ENCODE assay signal across 8 cellular contexts in genomic region chr12:53005986-53006809, GRCh38. TPM values are rescaled to one million over a fixed set of nuclear protein-coding genes. Genes with fewer than 3 reads are reported as not detected.
DNase-seq lines count a peak whose midpoint lies in the region; ATAC-seq and TF ChIP-seq lines count a peak whose summit lies in the region.

A gene with protein sequence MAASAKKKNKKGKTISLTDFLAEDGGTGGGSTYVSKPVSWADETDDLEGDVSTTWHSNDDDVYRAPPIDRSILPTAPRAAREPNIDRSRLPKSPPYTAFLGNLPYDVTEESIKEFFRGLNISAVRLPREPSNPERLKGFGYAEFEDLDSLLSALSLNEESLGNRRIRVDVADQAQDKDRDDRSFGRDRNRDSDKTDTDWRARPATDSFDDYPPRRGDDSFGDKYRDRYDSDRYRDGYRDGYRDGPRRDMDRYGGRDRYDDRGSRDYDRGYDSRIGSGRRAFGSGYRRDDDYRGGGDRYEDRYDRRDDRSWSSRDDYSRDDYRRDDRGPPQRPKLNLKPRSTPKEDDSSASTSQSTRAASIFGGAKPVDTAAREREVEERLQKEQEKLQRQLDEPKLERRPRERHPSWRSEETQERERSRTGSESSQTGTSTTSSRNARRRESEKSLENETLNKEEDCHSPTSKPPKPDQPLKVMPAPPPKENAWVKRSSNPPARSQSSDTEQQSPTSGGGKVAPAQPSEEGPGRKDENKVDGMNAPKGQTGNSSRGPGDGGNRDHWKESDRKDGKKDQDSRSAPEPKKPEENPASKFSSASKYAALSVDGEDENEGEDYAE (plus strand): TSS chr12:53006456. CDS start chr12:53006484, 28 bp downstream.

- intact Hi-C loops in left ventricle myocardium inferior (cut with micrococcal nuclease) (no loop called here), prostate gland (cut with DNase I) (no loop called here)

- ATAC-seq in GM18498 (IDR thresholded peaks at IDR 0.05; ENCODE audit: unreplicated experiment) (peak; percentile 91), HG02938 (IDR thresholded peaks at IDR 0.05; ENCODE audit: unreplicated experiment) (peak; percentile 90)

- no peak for TF ChIP-seq CTCF in left ventricle myocardium inferior (IDR thresholded peaks at IDR 0.05; ENCODE audit: borderline replicate concordance)
- peak in 1 of 4 experiments; percentile 5 for TF ChIP-seq CTCF in prostate gland (IDR thresholded peaks at IDR 0.05)

- peak; percentile 69 for TF ChIP-seq POLR2A in prostate gland (IDR thresholded peaks at IDR 0.05)

- H3K27me3 ChIP-seq in left ventricle myocardium inferior (ENCODE audit: low read depth) (no peaks in the 10 kb centered on the region), prostate gland (replicated peaks; ENCODE audit: insufficient read depth) (no peaks in the 10 kb centered on the region)

- peak; percentile 98 to 100 for DNase-seq in NCI-H187 (lab: John Stamatoyannopoulos, UW)
- DNase-seq in T-helper 2 cell: peak; percentile 99 to 100 (median 99)
- peak; percentile 100 for DNase-seq in left ventricle myocardium inferior
- peak; percentile 100 for DNase-seq in prostate gland (ENCODE audit: low spot score)

- H3K9me3 ChIP-seq in left ventricle myocardium inferior (replicated peaks) (no peaks in the 10 kb centered on the region), prostate gland (no peaks in the 10 kb centered on the region)

- peak within 1 kb of the TSS; percentile 97 for H3K4me3 ChIP-seq in left ventricle myocardium inferior
- H3K4me3 ChIP-seq in prostate gland: peak within 1 kb of the TSS; percentile 77 to 92
- H3K4me3 ChIP-seq in urinary bladder (ENCODE audit: low read depth, low read length): peak within 1 kb of the TSS; percentile 80

- H3K27ac ChIP-seq in angular gyrus (ENCODE audit: low read depth, low read length) (peak within 1 kb of the TSS; percentile 93), left ventricle myocardium inferior (replicated peaks) (peak within 1 kb of the TSS; percentile 90), prostate gland (peak within 1 kb of the TSS; percentile 95 to 97), urinary bladder (ENCODE audit: low read depth) (peak within 1 kb of the TSS; percentile 40)

- H3K36me3 ChIP-seq in left ventricle myocardium inferior (peaks cover 7% of the 10 kb centered on the region), prostate gland (no peaks in the 10 kb centered on the region), urinary bladder (ENCODE audit: insufficient read depth) (no peaks in the 10 kb centered on the region)

- H3K4me1 ChIP-seq in left ventricle myocardium inferior (peaks cover 69% of the 10 kb centered on the region), prostate gland (replicated peaks) (peaks cover 12% of the 10 kb centered on the region), urinary bladder (ENCODE audit: insufficient read depth) (peaks cover 2% of the 10 kb centered on the region)

- WGBS in prostate gland: under 1% methylated on average over 63 of the region's 64 CpGs
- WGBS in urinary bladder: under 1% methylated on average over 64 of the region's 64 CpGs

RNA-seq across cellular contexts. Expression of the gene that starts here (rescaled TPM):
- total RNA-seq in left ventricle myocardium inferior: 390 TPM
- total RNA-seq in prostate gland: 100 to 1,000 TPM; 419 to 458 TPM
- 743 TPM for total RNA-seq in urinary bladder
- 246 TPM for polyA plus RNA-seq in urinary bladder

Comparison
In these comparisons a context has a peak if more than half of its experiments do, and no peak if none do; other contexts are left out.
1. Peak in every context shown above with its lines: DNase-seq, ATAC-seq, H3K4me3 ChIP-seq and H3K27ac ChIP-seq.
2. H3K27ac ChIP-seq: peak in every context shown above with its lines; median percentile 96 in prostate gland; 93 in angular gyrus; 90 in left ventricle myocardium inferior; 40 in urinary bladder.